In the genomic region with DNA sequence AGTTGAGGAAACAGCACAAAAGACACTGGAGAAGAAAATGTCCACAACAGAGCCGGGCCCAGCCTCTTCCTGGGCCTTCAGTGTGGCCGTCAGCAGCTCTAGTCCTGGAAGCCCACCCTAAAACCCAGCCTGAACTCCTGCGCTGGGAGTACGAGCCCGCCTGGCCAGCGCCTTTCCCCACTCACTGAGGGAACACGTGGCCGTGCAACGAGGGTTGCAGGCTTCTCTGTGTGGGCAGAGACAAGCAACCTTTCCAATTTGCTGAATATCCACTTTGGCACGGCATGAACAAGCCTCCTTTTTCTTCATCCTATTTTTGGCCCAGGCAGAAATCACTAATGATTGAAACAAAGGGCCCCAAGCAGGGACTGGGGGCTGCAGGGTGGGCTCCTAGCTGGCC, we compare ENCODE assay signal across 20 cellular contexts.
DNase-seq lines count a peak whose midpoint lies in the region; ATAC-seq, FAIRE-seq and TF ChIP-seq lines count a peak whose summit lies in the region.
"Had no signal": no experiment of that assay in that cellular context is flagged by ENCODE, and none has a peak within 500 bp of the region (broad histone marks: within the 10 kb centered on the region; RNA-seq: fewer than 3 reads in every experiment).

No MANE protein-coding gene starts in this region.

- no peaks in the 10 kb centered on the region for H3K9me3 Mint-ChIP-seq in activated CD4-positive, alpha-beta T cell treated with anti-CD3 and anti-CD28 coated beads, Interleukin-2, amount 10 ng/mL, durations not matched to agents 24 days and 14 days
- H3K9me3 Mint-ChIP-seq in WTC11 (peaks cover 7% of the 10 kb centered on the region), progenitor cell of endocrine pancreas (ENCODE audit: low read depth) (no peaks in the 10 kb centered on the region)
- H3K9me3 Mint-ChIP-seq: CD4-positive, alpha-beta T cell had no signal

- peaks cover 0 to 8% of the 10 kb centered on the region in 2 donors for H3K4me1 ChIP-seq in uterus

- H3K27me3 ChIP-seq in uterus, result no peaks in the 10 kb centered on the region

- H3K27ac ChIP-seq in uterus, result peak overlapping the region; percentile 20 to 45
- H3K27ac ChIP-seq: 22Rv1, HL-60 had no signal

- no peak for FAIRE-seq in D721Med (lab: Jason Lieb, UNC)
- FAIRE-seq: G401.6, GM12891, GM19239, H54 had no signal

- DNase-seq in activated CD4-positive, alpha-beta T cell treated with anti-CD3 and anti-CD28 coated beads, Interleukin-2, amount 10 ng/mL, durations not matched to agents 24 days and 14 days, result peak; percentile 44
- DNase-seq in activated CD4-positive, alpha-beta T cell treated with anti-CD3 and anti-CD28 coated beads, Interleukin-2, amount 50 U/mL, for 48 hours, result no peak
- no peak for DNase-seq in WTC11 (ENCODE audit: low spot score)
- no peak for DNase-seq in omental fat pad (ENCODE audit: low spot score)
- DNase-seq in uterus, result no peak
- no peak for DNase-seq in progenitor cell of endocrine pancreas (ENCODE audit: low spot score, unreplicated experiment)
- DNase-seq in D721Med (ENCODE audit: insufficient read length, low spot score), result no peak
- no peak for DNase-seq in midbrain (lab: John Stamatoyannopoulos, UW)
- DNase-seq: CD4-positive, alpha-beta T cell; DMS153; DMS79 treated with DMSO at 0.1 percent for 48 hours; EL had no signal

- TF ChIP-seq CTCF in WTC11 (IDR thresholded peaks at IDR 0.05) (no peak), omental fat pad (IDR thresholded peaks at IDR 0.05) (no peak), uterus (IDR thresholded peaks at IDR 0.05) (no peak), progenitor cell of endocrine pancreas (IDR thresholded peaks at IDR 0.05; ENCODE audit: unreplicated experiment) (no peak), D721Med (IDR thresholded peaks at IDR 0.05; ENCODE audit: insufficient read depth, missing control alignments) (no peak)

- H3K27me3 Mint-ChIP-seq in activated CD4-positive, alpha-beta T cell treated with anti-CD3 and anti-CD28 coated beads, Interleukin-2, amount 10 ng/mL, durations not matched to agents 24 days and 14 days, result no peaks in the 10 kb centered on the region
- H3K27me3 Mint-ChIP-seq in WTC11 (ENCODE audit: low read depth) (peaks cover 26% of the 10 kb centered on the region), progenitor cell of endocrine pancreas (peaks cover 5% of the 10 kb centered on the region)
- H3K27me3 Mint-ChIP-seq: B cell; CD4-positive, alpha-beta T cell had no signal

- no peak for TF ChIP-seq POLR2A in uterus (IDR thresholded peaks at IDR 0.05)

- H3K4me3 ChIP-seq in uterus, result no peak overlapping the region

- H3K36me3 ChIP-seq in uterus, result no peaks in the 10 kb centered on the region

- ATAC-seq in WTC11 (no peak), omental fat pad (ENCODE audit: low FRiP score) (peak; percentile 59)
- ATAC-seq: HCT116 had no signal

- no peaks in the 10 kb centered on the region for H3K4me1 Mint-ChIP-seq in activated CD4-positive, alpha-beta T cell treated with anti-CD3 and anti-CD28 coated beads, Interleukin-2, amount 10 ng/mL, durations not matched to agents 24 days and 14 days
- H3K4me1 Mint-ChIP-seq in WTC11, result peaks cover 10% of the 10 kb centered on the region
- no peaks in the 10 kb centered on the region for H3K4me1 Mint-ChIP-seq in progenitor cell of endocrine pancreas (ENCODE audit: low read depth)
- H3K4me1 Mint-ChIP-seq: B cell had no signal

- POLR2A ChIA-PET in WTC11 (lab: Charles Lee), result no interaction called here

- no peak overlapping the region for H3K4me3 Mint-ChIP-seq in activated CD4-positive, alpha-beta T cell treated with anti-CD3 and anti-CD28 coated beads, Interleukin-2, amount 10 ng/mL, durations not matched to agents 24 days and 14 days
- H3K4me3 Mint-ChIP-seq in WTC11, result no peak overlapping the region
- no peak overlapping the region for H3K4me3 Mint-ChIP-seq in progenitor cell of endocrine pancreas (ENCODE audit: low read depth)
- H3K4me3 Mint-ChIP-seq: B cell; CD4-positive, alpha-beta T cell had no signal

- H3K9me3 ChIP-seq in uterus, result no peaks in the 10 kb centered on the region

- H3K27ac Mint-ChIP-seq in activated CD4-positive, alpha-beta T cell treated with anti-CD3 and anti-CD28 coated beads, Interleukin-2, amount 10 ng/mL, durations not matched to agents 24 days and 14 days, result no peak overlapping the region
- 0 out of 2 replicates have a peak overlapping the region, but pooled peaks have one; percentile 35 for H3K27ac Mint-ChIP-seq in WTC11
- H3K27ac Mint-ChIP-seq in progenitor cell of endocrine pancreas, result no peak overlapping the region
- H3K27ac Mint-ChIP-seq: B cell; CD4-positive, alpha-beta T cell had no signal

- no peaks in the 10 kb centered on the region for H3K36me3 Mint-ChIP-seq in activated CD4-positive, alpha-beta T cell treated with anti-CD3 and anti-CD28 coated beads, Interleukin-2, amount 10 ng/mL, durations not matched to agents 24 days and 14 days (ENCODE audit: low read depth)
- no peaks in the 10 kb centered on the region for H3K36me3 Mint-ChIP-seq in WTC11
- peaks cover 1% of the 10 kb centered on the region for H3K36me3 Mint-ChIP-seq in progenitor cell of endocrine pancreas (ENCODE audit: insufficient read depth)

- CTCF ChIA-PET in WTC11 (lab: Charles Lee), result interaction anchor here (1.0 kb wide), 1 partner anchor 239 kb away, joined by 4 read pairs; no protein-coding TSS in a partner anchor

- intact Hi-C loops in activated CD4-positive, alpha-beta T cell treated with anti-CD3 and anti-CD28 coated beads, Interleukin-2, amount 10 ng/mL, durations not matched to agents 24 days and 14 days (cut with micrococcal nuclease), result no loop called here
- intact Hi-C loops in uterus (cut with DNase I; ENCODE audit: low total_unique reads), result no loop called here

TF ChIP-seq in WTC11, 78 proteins besides CTCF, POLR2A, EP300 and RAD21:
- TF ChIP-seq OVOL2 (CRISPR knock-in tag; IDR thresholded peaks at IDR 0.05; ENCODE audit: borderline replicate concordance), result no peak
- TF ChIP-seq ZNF121 (CRISPR knock-in tag; IDR thresholded peaks at IDR 0.05), result no peak
- no peak for TF ChIP-seq ZNF671 (CRISPR knock-in tag; IDR thresholded peaks at IDR 0.05)
- TF ChIP-seq, protein P1, sequence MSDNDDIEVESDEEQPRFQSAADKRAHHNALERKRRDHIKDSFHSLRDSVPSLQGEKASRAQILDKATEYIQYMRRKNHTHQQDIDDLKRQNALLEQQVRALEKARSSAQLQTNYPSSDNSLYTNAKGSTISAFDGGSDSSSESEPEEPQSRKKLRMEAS (CRISPR knock-in tag; IDR thresholded peaks at IDR 0.05), result no peak
- TF ChIP-seq, protein P2, sequence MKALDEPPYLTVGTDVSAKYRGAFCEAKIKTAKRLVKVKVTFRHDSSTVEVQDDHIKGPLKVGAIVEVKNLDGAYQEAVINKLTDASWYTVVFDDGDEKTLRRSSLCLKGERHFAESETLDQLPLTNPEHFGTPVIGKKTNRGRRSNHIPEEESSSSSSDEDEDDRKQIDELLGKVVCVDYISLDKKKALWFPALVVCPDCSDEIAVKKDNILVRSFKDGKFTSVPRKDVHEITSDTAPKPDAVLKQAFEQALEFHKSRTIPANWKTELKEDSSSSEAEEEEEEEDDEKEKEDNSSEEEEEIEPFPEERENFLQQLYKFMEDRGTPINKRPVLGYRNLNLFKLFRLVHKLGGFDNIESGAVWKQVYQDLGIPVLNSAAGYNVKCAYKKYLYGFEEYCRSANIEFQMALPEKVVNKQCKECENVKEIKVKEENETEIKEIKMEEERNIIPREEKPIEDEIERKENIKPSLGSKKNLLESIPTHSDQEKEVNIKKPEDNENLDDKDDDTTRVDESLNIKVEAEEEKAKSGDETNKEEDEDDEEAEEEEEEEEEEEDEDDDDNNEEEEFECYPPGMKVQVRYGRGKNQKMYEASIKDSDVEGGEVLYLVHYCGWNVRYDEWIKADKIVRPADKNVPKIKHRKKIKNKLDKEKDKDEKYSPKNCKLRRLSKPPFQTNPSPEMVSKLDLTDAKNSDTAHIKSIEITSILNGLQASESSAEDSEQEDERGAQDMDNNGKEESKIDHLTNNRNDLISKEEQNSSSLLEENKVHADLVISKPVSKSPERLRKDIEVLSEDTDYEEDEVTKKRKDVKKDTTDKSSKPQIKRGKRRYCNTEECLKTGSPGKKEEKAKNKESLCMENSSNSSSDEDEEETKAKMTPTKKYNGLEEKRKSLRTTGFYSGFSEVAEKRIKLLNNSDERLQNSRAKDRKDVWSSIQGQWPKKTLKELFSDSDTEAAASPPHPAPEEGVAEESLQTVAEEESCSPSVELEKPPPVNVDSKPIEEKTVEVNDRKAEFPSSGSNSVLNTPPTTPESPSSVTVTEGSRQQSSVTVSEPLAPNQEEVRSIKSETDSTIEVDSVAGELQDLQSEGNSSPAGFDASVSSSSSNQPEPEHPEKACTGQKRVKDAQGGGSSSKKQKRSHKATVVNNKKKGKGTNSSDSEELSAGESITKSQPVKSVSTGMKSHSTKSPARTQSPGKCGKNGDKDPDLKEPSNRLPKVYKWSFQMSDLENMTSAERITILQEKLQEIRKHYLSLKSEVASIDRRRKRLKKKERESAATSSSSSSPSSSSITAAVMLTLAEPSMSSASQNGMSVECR (CRISPR knock-in tag; IDR thresholded peaks at IDR 0.05; ENCODE audit: borderline replicate concordance), result no peak
- TF ChIP-seq ZNF138 (CRISPR knock-in tag; conservative IDR thresholded peaks at IDR 0.05), result no peak
- TF ChIP-seq HMGA2 (CRISPR knock-in tag; IDR thresholded peaks at IDR 0.05), result no peak
- TF ChIP-seq ZNF219 (CRISPR knock-in tag; IDR thresholded peaks at IDR 0.05; ENCODE audit: borderline replicate concordance), result no peak
- no peak for TF ChIP-seq JUN (CRISPR knock-in tag; IDR thresholded peaks at IDR 0.05)
- TF ChIP-seq TCF7 (CRISPR knock-in tag; IDR thresholded peaks at IDR 0.05; ENCODE audit: low read depth), result no peak
- no peak for TF ChIP-seq JAZF1 (CRISPR knock-in tag; IDR thresholded peaks at IDR 0.05)
- TF ChIP-seq CREM (CRISPR knock-in tag; IDR thresholded peaks at IDR 0.05), result no peak
- TF ChIP-seq ZNF396 (CRISPR knock-in tag; IDR thresholded peaks at IDR 0.05; ENCODE audit: borderline replicate concordance), result no peak
- TF ChIP-seq, protein P3, sequence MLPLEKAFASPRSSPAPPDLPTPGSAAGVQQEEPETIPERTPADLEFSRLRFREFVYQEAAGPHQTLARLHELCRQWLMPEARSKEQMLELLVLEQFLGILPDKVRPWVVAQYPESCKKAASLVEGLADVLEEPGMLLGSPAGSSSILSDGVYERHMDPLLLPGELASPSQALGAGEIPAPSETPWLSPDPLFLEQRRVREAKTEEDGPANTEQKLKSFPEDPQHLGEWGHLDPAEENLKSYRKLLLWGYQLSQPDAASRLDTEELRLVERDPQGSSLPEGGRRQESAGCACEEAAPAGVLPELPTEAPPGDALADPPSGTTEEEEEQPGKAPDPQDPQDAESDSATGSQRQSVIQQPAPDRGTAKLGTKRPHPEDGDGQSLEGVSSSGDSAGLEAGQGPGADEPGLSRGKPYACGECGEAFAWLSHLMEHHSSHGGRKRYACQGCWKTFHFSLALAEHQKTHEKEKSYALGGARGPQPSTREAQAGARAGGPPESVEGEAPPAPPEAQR (CRISPR knock-in tag; IDR thresholded peaks at IDR 0.05), result no peak
- TF ChIP-seq SMAD4 (CRISPR knock-in tag; IDR thresholded peaks at IDR 0.05), result no peak
